ENCODE assay signal across 17 cellular contexts in genomic region chr20:41551011-41551705, GRCh38.
"Had no signal": no experiment of that assay in that cellular context is flagged by ENCODE, and none has a peak within 500 bp of the region (broad histone marks: within the 10 kb centered on the region; RNA-seq: fewer than 3 reads in every experiment).

No MANE protein-coding gene starts in this region.

- H3K27ac ChIP-seq: esophagus squamous epithelium, gastroesophageal sphincter, neutrophil, right atrium auricular region, sigmoid colon, skin epidermis, suprapubic skin had no signal

- H3K36me3 ChIP-seq: neutrophil, right atrium auricular region, sigmoid colon, thyroid gland had no signal

- H3K9me3 ChIP-seq: esophagus squamous epithelium, gastroesophageal sphincter, neutrophil, right atrium auricular region, suprapubic skin, thyroid gland had no signal

- H3K4me1 ChIP-seq: gastroesophageal sphincter, right atrium auricular region had no signal

- H3K4me3 Mint-ChIP-seq: naive thymus-derived CD8-positive, alpha-beta T cell; type B pancreatic cell had no signal

- DNase-seq: dermis blood vessel endothelial cell; esophagus squamous epithelium; foreskin fibroblast; glutamatergic neuron; islet precursor cell; mammary epithelial cell; mucosa of descending colon; naive thymus-derived CD8-positive, alpha-beta T cell; sigmoid colon; stimulated activated naive CD8-positive, alpha-beta T cell treated with anti-CD3 and anti-CD28 coated beads, Interleukin-15, Interleukin-2, amounts not matched to agents 100 U/mL and 50 U/mL, for 24 hours; thyroid gland had no signal

- H3K27ac Mint-ChIP-seq: naive thymus-derived CD8-positive, alpha-beta T cell; type B pancreatic cell had no signal

- H3K4me3 ChIP-seq: esophagus squamous epithelium, gastroesophageal sphincter, mucosa of descending colon, right atrium auricular region, sigmoid colon, skin epidermis, suprapubic skin, thyroid gland had no signal

- H3K27me3 Mint-ChIP-seq: naive thymus-derived CD8-positive, alpha-beta T cell; type B pancreatic cell had no signal
